20 cellular contexts compared by ENCODE assay signal in the genomic region with DNA sequence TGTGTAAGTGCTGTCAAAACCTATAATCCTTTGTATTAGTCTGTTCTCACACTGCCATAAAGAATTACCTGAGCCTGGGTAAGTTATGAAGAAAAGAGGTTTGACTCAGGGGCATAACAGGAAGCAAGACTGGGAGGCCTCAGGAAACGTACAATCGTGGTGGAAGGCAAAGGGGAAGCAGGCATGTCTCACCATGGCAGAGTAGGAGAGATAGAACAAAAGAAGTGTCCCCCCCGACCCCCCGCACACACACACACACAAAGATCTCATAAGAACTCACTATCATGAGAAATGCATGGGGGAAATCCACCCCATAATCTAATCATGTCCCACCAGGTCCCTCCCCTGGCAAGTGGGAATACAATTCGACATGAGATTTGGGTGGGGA. TPM values are rescaled to one million over a fixed set of nuclear protein-coding genes. Genes with fewer than 3 reads are reported as not detected.
DNase-seq lines count a peak whose midpoint lies in the region; ATAC-seq, FAIRE-seq and TF ChIP-seq lines count a peak whose summit lies in the region.
"Had no signal": no experiment of that assay in that cellular context is flagged by ENCODE, and none has a peak within 500 bp of the region (broad histone marks: within the 10 kb centered on the region; RNA-seq: fewer than 3 reads in every experiment).

No MANE protein-coding gene starts in this region.

- intact Hi-C loops in esophagus squamous epithelium (cut with DNase I): no loop called here

- H2AFZ ChIP-seq in astrocyte (ENCODE audit: low read depth, low read length): no peak overlapping the region

- H3K27ac Mint-ChIP-seq in activated naive CD4-positive, alpha-beta T cell treated with anti-CD3 and anti-CD28 coated beads, Interleukin-2, amount 10 ng/mL, durations not matched to agents 7 days and 5 days: peak overlapping the region; percentile 46
- peak overlapping the region; percentile 23 for H3K27ac Mint-ChIP-seq in astrocyte (ENCODE audit: unreplicated experiment)
- peak overlapping the region; percentile 94 for H3K27ac Mint-ChIP-seq in stimulated activated effector memory CD8-positive, alpha-beta T cell treated with anti-CD3 and anti-CD28 coated beads, Interleukin-12 subunit alpha, Interleukin-12 subunit beta, amount 100 ng/mL, for 72 hours
- H3K27ac Mint-ChIP-seq: nephron progenitor cell had no signal

- H3K79me2 ChIP-seq in astrocyte (ENCODE audit: insufficient read depth, low read length): no peaks in the 10 kb centered on the region

- no peak overlapping the region for H3K4me3 ChIP-seq in astrocyte (ENCODE audit: insufficient read depth, low read depth, low read length)
- no peak overlapping the region for H3K4me3 ChIP-seq in esophagus squamous epithelium

- H3K4me2 ChIP-seq in astrocyte (ENCODE audit: low read length): no peak overlapping the region
- H3K4me2 ChIP-seq: KMS-11 had no signal

- H3K36me3 Mint-ChIP-seq in activated naive CD4-positive, alpha-beta T cell treated with anti-CD3 and anti-CD28 coated beads, Interleukin-2, amount 10 ng/mL, durations not matched to agents 7 days and 5 days: peaks cover 17% of the 10 kb centered on the region
- no peaks in the 10 kb centered on the region for H3K36me3 Mint-ChIP-seq in astrocyte (ENCODE audit: low read depth, unreplicated experiment)
- peaks cover 34% of the 10 kb centered on the region for H3K36me3 Mint-ChIP-seq in stimulated activated effector memory CD8-positive, alpha-beta T cell treated with anti-CD3 and anti-CD28 coated beads, Interleukin-12 subunit alpha, Interleukin-12 subunit beta, amount 100 ng/mL, for 72 hours

- H3K27ac ChIP-seq in astrocyte (ENCODE audit: low read depth, low read length) (no peak overlapping the region), esophagus squamous epithelium (no peak overlapping the region)
- H3K27ac ChIP-seq: KMS-11 had no signal

- peaks cover 5% of the 10 kb centered on the region for H3K9me3 Mint-ChIP-seq in activated naive CD4-positive, alpha-beta T cell treated with anti-CD3 and anti-CD28 coated beads, Interleukin-2, amount 10 ng/mL, durations not matched to agents 7 days and 5 days
- H3K9me3 Mint-ChIP-seq in astrocyte (ENCODE audit: unreplicated experiment): no peaks in the 10 kb centered on the region
- H3K9me3 Mint-ChIP-seq in stimulated activated effector memory CD8-positive, alpha-beta T cell treated with anti-CD3 and anti-CD28 coated beads, Interleukin-12 subunit alpha, Interleukin-12 subunit beta, amount 100 ng/mL, for 72 hours: no peaks in the 10 kb centered on the region

- WGBS in esophagus squamous epithelium, 2 donors: 63 to 80% methylated on average over 5 of the region's 5 CpGs

- no peak overlapping the region for H3K4me3 Mint-ChIP-seq in activated naive CD4-positive, alpha-beta T cell treated with anti-CD3 and anti-CD28 coated beads, Interleukin-2, amount 10 ng/mL, durations not matched to agents 7 days and 5 days
- H3K4me3 Mint-ChIP-seq in astrocyte (ENCODE audit: unreplicated experiment): no peak overlapping the region
- H3K4me3 Mint-ChIP-seq in stimulated activated effector memory CD8-positive, alpha-beta T cell treated with anti-CD3 and anti-CD28 coated beads, Interleukin-12 subunit alpha, Interleukin-12 subunit beta, amount 100 ng/mL, for 72 hours: no peak overlapping the region

- TF ChIP-seq POLR2A in esophagus squamous epithelium (IDR thresholded peaks at IDR 0.05): no peak

- H3K36me3 ChIP-seq in astrocyte (ENCODE audit: insufficient read depth, low read length) (no peaks in the 10 kb centered on the region), esophagus squamous epithelium (no peaks in the 10 kb centered on the region)

- H3K9ac ChIP-seq in astrocyte (ENCODE audit: low read length): no peak overlapping the region
- H3K9ac ChIP-seq: KMS-11 had no signal

- H3K4me1 ChIP-seq in astrocyte (ENCODE audit: insufficient read depth, low read length): peaks cover 7% of the 10 kb centered on the region
- peaks cover 4 to 26% (median 18%) of the 10 kb centered on the region in 3 donors for H3K4me1 ChIP-seq in esophagus squamous epithelium

- CTCF ChIA-PET in activated naive CD4-positive, alpha-beta T cell treated with anti-CD3 and anti-CD28 coated beads, Interleukin-2, amount 10 ng/mL, durations not matched to agents 7 days and 5 days (lab: Charles Lee): no interaction called here

- TF ChIP-seq CTCF in astrocyte (IDR thresholded peaks at IDR 0.05; ENCODE audit: insufficient read depth, low read depth, low read length) (no peak), esophagus squamous epithelium (IDR thresholded peaks at IDR 0.05) (no peak)

- ATAC-seq in stimulated activated effector memory CD8-positive, alpha-beta T cell treated with anti-CD3 and anti-CD28 coated beads, Interleukin-12 subunit alpha, Interleukin-12 subunit beta, amount 100 ng/mL, for 72 hours: no peak
- ATAC-seq in HG03378 (IDR thresholded peaks at IDR 0.05; ENCODE audit: unreplicated experiment): no peak
- ATAC-seq: stimulated activated naive CD8-positive, alpha-beta T cell treated with anti-CD3 and anti-CD28 coated beads, Interleukin-15, Interleukin-2, amounts not matched to agents 100 U/mL and 50 U/mL, for 24 hours had no signal

- peaks cover 44% of the 10 kb centered on the region for H3K4me1 Mint-ChIP-seq in activated naive CD4-positive, alpha-beta T cell treated with anti-CD3 and anti-CD28 coated beads, Interleukin-2, amount 10 ng/mL, durations not matched to agents 7 days and 5 days
- peaks cover 37% of the 10 kb centered on the region for H3K4me1 Mint-ChIP-seq in astrocyte (ENCODE audit: low read depth, unreplicated experiment)
- H3K4me1 Mint-ChIP-seq in stimulated activated effector memory CD8-positive, alpha-beta T cell treated with anti-CD3 and anti-CD28 coated beads, Interleukin-12 subunit alpha, Interleukin-12 subunit beta, amount 100 ng/mL, for 72 hours: peaks cover 34% of the 10 kb centered on the region

- H3K27me3 Mint-ChIP-seq in activated naive CD4-positive, alpha-beta T cell treated with anti-CD3 and anti-CD28 coated beads, Interleukin-2, amount 10 ng/mL, durations not matched to agents 7 days and 5 days: no peaks in the 10 kb centered on the region
- no peaks in the 10 kb centered on the region for H3K27me3 Mint-ChIP-seq in astrocyte (ENCODE audit: low read depth, unreplicated experiment)

- no peak for FAIRE-seq in astrocyte (lab: Jason Lieb, UNC)
- FAIRE-seq: GM18507 had no signal

- peaks cover 4% of the 10 kb centered on the region for H4K20me1 ChIP-seq in astrocyte (ENCODE audit: insufficient read depth, low read length)

- H3K27me3 ChIP-seq in astrocyte (ENCODE audit: insufficient read depth, low read length) (no peaks in the 10 kb centered on the region), esophagus squamous epithelium (no peaks in the 10 kb centered on the region)

- H3K9me3 ChIP-seq in astrocyte (ENCODE audit: insufficient read depth, low read depth, low read length): no peaks in the 10 kb centered on the region
- H3K9me3 ChIP-seq in esophagus squamous epithelium: no peaks in the 10 kb centered on the region

- no peak for DNase-seq in activated naive CD4-positive, alpha-beta T cell treated with anti-CD3 and anti-CD28 coated beads, Interleukin-2, amount 10 ng/mL, durations not matched to agents 7 days and 5 days
- no peak for DNase-seq in activated naive CD4-positive, alpha-beta T cell (lab: John Stamatoyannopoulos, UW)
- DNase-seq in OCI-M1 (lab: John Stamatoyannopoulos, UW) (peak; percentile 64), astrocyte (ENCODE audit: low read depth) (no peak), NCI-H146 (lab: John Stamatoyannopoulos, UW) (no peak), esophagus squamous epithelium (lab: John Stamatoyannopoulos, UW) (no peak)
- DNase-seq in stimulated activated effector memory CD8-positive, alpha-beta T cell treated with anti-CD3 and anti-CD28 coated beads, Interleukin-12 subunit alpha, Interleukin-12 subunit beta, amount 100 ng/mL, for 72 hours (ENCODE audit: low spot score in 2 of 2): no peak
- DNase-seq: foreskin fibroblast; NCI-H1436 treated with DMSO at 0.1 percent for 48 hours; nephron progenitor cell; SHP77 treated with DMSO at 0.1 percent for 48 hours; stimulated activated naive CD8-positive, alpha-beta T cell treated with anti-CD3 and anti-CD28 coated beads, Interleukin-15, Interleukin-2, amounts not matched to agents 100 U/mL and 50 U/mL, for 24 hours had no signal

RNA-seq across cellular contexts. Expression of gene USP28, which starts 2.3 kb away (rescaled TPM):
- 35.0 and 39.3 TPM in 2 replicates for total RNA-seq in astrocyte
- 10 to 100 TPM; 11.4 to 38.6 (median 16.0) TPM for total RNA-seq in esophagus squamous epithelium

RNA-seq across cellular contexts. Expression of gene HTR3B, which starts 26.9 kb away (rescaled TPM):
- not detected in 2 replicates for total RNA-seq in astrocyte
- total RNA-seq in esophagus squamous epithelium: under 1 TPM in 3 of 4 donors, not detected in 1; 0.15 to 0.64 (median 0.19) TPM
- total RNA-seq: activated CD8-positive, alpha-beta memory T cell treated with anti-CD3 and anti-CD28 coated beads for 36 hours; cardiac septum; liver; renal cortical epithelial cell; urinary bladder had no signal

Comparison
In these comparisons a context has a peak if more than half of its experiments do, and no peak if none do; other contexts are left out.
1. H3K27ac Mint-ChIP-seq: peak in every context shown above with its lines; median percentile 94 in stimulated activated effector memory CD8-positive, alpha-beta T cell treated with anti-CD3 and anti-CD28 coated beads, Interleukin-12 subunit alpha, Interleukin-12 subunit beta, amount 100 ng/mL, for 72 hours; 46 in activated naive CD4-positive, alpha-beta T cell treated with anti-CD3 and anti-CD28 coated beads, Interleukin-2, amount 10 ng/mL, durations not matched to agents 7 days and 5 days; 23 in astrocyte.